Comparison of ENCODE assay signal across 9 cellular contexts in the genomic region with DNA sequence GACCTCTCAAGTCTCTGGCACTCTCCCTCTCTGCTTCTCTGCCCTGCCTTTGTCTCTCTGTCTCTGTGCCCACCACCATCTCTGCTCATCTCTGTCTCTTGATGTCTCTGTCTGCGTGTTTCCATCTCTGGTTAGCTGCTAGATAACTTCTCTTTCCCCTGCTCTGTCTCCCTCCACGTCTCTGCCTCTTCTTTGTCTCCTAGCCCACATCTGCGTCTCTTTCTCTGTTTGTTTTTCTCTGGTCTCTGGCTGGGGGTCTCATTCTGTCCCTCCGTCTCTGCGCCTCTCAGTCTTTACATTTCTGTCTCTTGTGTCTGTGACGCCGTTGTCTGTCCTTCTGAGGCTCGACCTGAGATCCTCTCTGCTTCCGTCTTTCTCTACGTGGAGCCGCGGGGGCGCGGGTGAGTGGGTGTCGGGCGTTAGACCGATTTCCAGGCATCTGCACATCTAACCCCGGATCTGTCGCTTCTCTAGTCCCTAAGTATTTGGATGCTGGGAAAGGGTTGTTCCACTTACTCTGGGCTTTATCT. TPM values are rescaled to one million over a fixed set of nuclear protein-coding genes. Genes with fewer than 3 reads are reported as not detected.
A peak's percentile ranks its signal among the peaks of the same experiment; 100 is the strongest.
DNase-seq lines count a peak whose midpoint lies in the region; ATAC-seq and TF ChIP-seq lines count a peak whose summit lies in the region.
"Had no signal": no experiment of that assay in that cellular context is flagged by ENCODE, and none has a peak within 500 bp of the region (broad histone marks: within the 10 kb centered on the region; RNA-seq: fewer than 3 reads in every experiment).

No MANE protein-coding gene starts in this region.

- no peak overlapping the region for H3K27ac ChIP-seq in psoas muscle
- H3K27ac ChIP-seq: C4-2B had no signal

- DNase-seq in NCI-H1092 treated with DMSO at 0.1 percent for 48 hours (lab: John Stamatoyannopoulos, UW) (peak; percentile 2), NCI-H1092 (lab: John Stamatoyannopoulos, UW) (no peak), T-helper 9 cell (peak; percentile 21), endothelial cell (ENCODE audit: low spot score) (no peak), psoas muscle (no peak), NCI-H1105 treated with DMSO at 0.1 percent for 48 hours (lab: John Stamatoyannopoulos, UW) (no peak), GF-D8 (lab: John Stamatoyannopoulos, UW) (no peak)

- H3K4me3 Mint-ChIP-seq in endothelial cell (ENCODE audit: unreplicated experiment), result peak overlapping the region; percentile 80

- peak overlapping the region; percentile 53 for H3K4me3 ChIP-seq in psoas muscle

- no peak overlapping the region for H3K27ac Mint-ChIP-seq in endothelial cell (ENCODE audit: unreplicated experiment)

- no peak for TF ChIP-seq CTCF in endothelial cell (IDR thresholded peaks at IDR 0.05; ENCODE audit: unreplicated experiment)
- no peak for TF ChIP-seq CTCF in psoas muscle (IDR thresholded peaks at IDR 0.05)

- H3K36me3 Mint-ChIP-seq in endothelial cell (ENCODE audit: low read depth, unreplicated experiment), result peaks cover 5% of the 10 kb centered on the region

- H3K27me3 Mint-ChIP-seq in endothelial cell (ENCODE audit: unreplicated experiment), result peaks cover 28% of the 10 kb centered on the region

- H3K9me3 ChIP-seq in psoas muscle, result no peaks in the 10 kb centered on the region

- no peaks in the 10 kb centered on the region for H3K36me3 ChIP-seq in psoas muscle (ENCODE audit: insufficient read depth in 1 of 2, low read depth in 1 of 2)

- peaks cover 11% of the 10 kb centered on the region for H3K4me1 ChIP-seq in psoas muscle

- peaks cover 0 to 88% (median 24%) of the 10 kb centered on the region in 3 donors for H3K27me3 ChIP-seq in psoas muscle (ENCODE audit: insufficient read depth in 3 of 3, low read length in 2 of 3)

- intact Hi-C loops in psoas muscle (cut with DNase I), result no loop called here

- ATAC-seq in psoas muscle (no peak), GM19397 (IDR thresholded peaks at IDR 0.05; ENCODE audit: unreplicated experiment) (no peak)

- WGBS in psoas muscle, 3 donors, result 1 to 2% (median 1%) methylated on average over 19 of the region's 19 CpGs

- peaks cover 28% of the 10 kb centered on the region for H3K4me1 Mint-ChIP-seq in endothelial cell (ENCODE audit: unreplicated experiment)

- H3K9me3 Mint-ChIP-seq in endothelial cell (ENCODE audit: unreplicated experiment), result no peaks in the 10 kb centered on the region

RNA-seq across cellular contexts. Expression of gene GIPR, which starts 0.4 kb away (rescaled TPM):
- total RNA-seq in endothelial cell (ENCODE audit: unreplicated experiment), result 1.6 TPM
- total RNA-seq in psoas muscle, result not detected
- under 1 TPM in 2 of 3 donors, not detected in 1; under 0.01 to 0.08 TPM for polyA plus RNA-seq in psoas muscle

RNA-seq across cellular contexts. Expression of gene SNRPD2, which starts 23.3 kb away (rescaled TPM):
- total RNA-seq in endothelial cell (ENCODE audit: unreplicated experiment) (479 TPM), psoas muscle (100 to 1,000 TPM; 205 to 243 (median 222) TPM)
- polyA plus RNA-seq in psoas muscle, result 100 to 1,000 TPM; 251 to 368 (median 326) TPM

RNA-seq across cellular contexts. Expression of gene QPCTL, which starts 24.1 kb away (rescaled TPM):
- total RNA-seq in endothelial cell (ENCODE audit: unreplicated experiment) (10.6 TPM), psoas muscle (1 to 10 TPM in 2 of 4 donors, under 1 TPM in 2; 0.84 to 1.6 (median 1.1) TPM)
- polyA plus RNA-seq in psoas muscle, result 1 to 10 TPM in 1 of 3 donors, under 1 TPM in 2; 0.41 to 1.6 (median 0.84) TPM

RNA-seq across cellular contexts. Expression of gene EML2, which starts 29.2 kb away (rescaled TPM):
- total RNA-seq in endothelial cell (ENCODE audit: unreplicated experiment), result 20.3 TPM
- 10 to 100 TPM; 10.4 to 31.1 (median 18.3) TPM for total RNA-seq in psoas muscle
- polyA plus RNA-seq in psoas muscle, result 1 to 10 TPM; 6.2 to 8.3 (median 6.7) TPM

Comparison
In these comparisons a context has a peak if more than half of its experiments do, and no peak if none do; other contexts are left out.
1. DNase-seq: peak in NCI-H1092 treated with DMSO at 0.1 percent for 48 hours (single experiment) and T-helper 9 cell (single experiment); none in NCI-H1092 (single experiment), endothelial cell (single experiment), psoas muscle (0 of 2), NCI-H1105 treated with DMSO at 0.1 percent for 48 hours (single experiment) and GF-D8 (single experiment).